Comparison of ENCODE assay signal across 10 cellular contexts in genomic region chr16:56481468-56482112, GRCh38. TPM values are rescaled to one million over a fixed set of nuclear protein-coding genes. Genes with fewer than 3 reads are reported as not detected.
DNase-seq lines count a peak whose midpoint lies in the region; FAIRE-seq and TF ChIP-seq lines count a peak whose summit lies in the region.
"Had no signal": no experiment of that assay in that cellular context is flagged by ENCODE, and none has a peak within 500 bp of the region (broad histone marks: within the 10 kb centered on the region; RNA-seq: fewer than 3 reads in every experiment).

No MANE protein-coding gene starts in this region.

- peaks cover 25% of the 10 kb centered on the region for H3F3A ChIP-seq in smooth muscle cell (ENCODE audit: low read depth)

- CTCF ChIA-PET in MCF 10A (lab: Yijun Ruan, JAX) = no interaction called here

- DNase-seq in MCF 10A (ENCODE audit: unreplicated experiment) (peak; percentile 19), breast epithelium (ENCODE audit: low spot score in 2 of 2) (no peak), bronchial epithelial cell (ENCODE audit: low read depth) (peak; percentile 13), smooth muscle cell (lab: John Stamatoyannopoulos, UW; ENCODE audit: unreplicated experiment) (no peak), NCI-H1417 (lab: John Stamatoyannopoulos, UW) (no peak)
- no peak for DNase-seq in activated CD8-positive, alpha-beta memory T cell treated with anti-CD3 and anti-CD28 coated beads, Interleukin-2, amount 50 U/mL, for 4 hours
- DNase-seq: activated CD4-positive, CD25-positive, alpha-beta regulatory T cell treated with anti-CD3 and anti-CD28 coated beads, Interleukin-2, amount 50 U/mL, for 72 hours; activated naive CD4-positive, alpha-beta T cell treated with anti-CD3 and anti-CD28 coated beads, Interleukin-2, amount 50 U/mL, for 16 hours; NCI-H510A had no signal

- H3K36me3 Mint-ChIP-seq in MCF 10A (ENCODE audit: insufficient read depth, unreplicated experiment) = peaks cover 73% of the 10 kb centered on the region

- no peak overlapping the region for H3K4me3 Mint-ChIP-seq in MCF 10A (ENCODE audit: unreplicated experiment)
- H3K4me3 Mint-ChIP-seq: stimulated activated memory B cell treated with anti-CD40 and anti-IgM and Interleukin-4, amounts not matched to agents 10 μg/mL and 1 μg/mL and 100 μg/mL, for 72 hours had no signal

- H4K20me1 ChIP-seq in smooth muscle cell (ENCODE audit: low read depth) = peaks cover 19% of the 10 kb centered on the region

- no peak for FAIRE-seq in bronchial epithelial cell (lab: Jason Lieb, UNC)

- peaks cover 6% of the 10 kb centered on the region for H3K4me1 Mint-ChIP-seq in MCF 10A (ENCODE audit: insufficient read depth, unreplicated experiment)
- H3K4me1 Mint-ChIP-seq: stimulated activated memory B cell treated with anti-CD40 and anti-IgM and Interleukin-4, amounts not matched to agents 10 μg/mL and 1 μg/mL and 100 μg/mL, for 72 hours had no signal

- TF ChIP-seq CTCF in MCF 10A (IDR thresholded peaks at IDR 0.05; ENCODE audit: unreplicated experiment) (no peak), breast epithelium (IDR thresholded peaks at IDR 0.05) (no peak), bronchial epithelial cell (IDR thresholded peaks at IDR 0.05; ENCODE audit: insufficient read depth, low read length, severe bottlenecking) (no peak), smooth muscle cell (IDR thresholded peaks at IDR 0.05; ENCODE audit: borderline replicate concordance, insufficient read depth, poor library complexity, severe bottlenecking) (no peak)

- no peak overlapping the region for H3K27ac ChIP-seq in breast epithelium
- peak overlapping the region; percentile 42 for H3K27ac ChIP-seq in smooth muscle cell (ENCODE audit: low read depth)

- H3K36me3 ChIP-seq in breast epithelium (no peaks in the 10 kb centered on the region), bronchial epithelial cell (ENCODE audit: control insufficient read depth, insufficient read depth, low read length) (peaks cover 6% of the 10 kb centered on the region), smooth muscle cell (ENCODE audit: low read depth) (peaks cover 6% of the 10 kb centered on the region)

- BruUV-seq in MCF 10A (replicated peaks; lab: Mats Ljungman, UMichigan) = no TSS peak

- POLR2A ChIA-PET in MCF 10A (lab: Yijun Ruan, JAX) = interaction anchor here (1.8 kb wide), 1 partner anchor 11 kb away, joined by 5 read pairs; no protein-coding TSS in a partner anchor

- H3K9me3 ChIP-seq in breast epithelium (no peaks in the 10 kb centered on the region), smooth muscle cell (replicated peaks; ENCODE audit: low read depth) (no peaks in the 10 kb centered on the region)

- H3K79me2 ChIP-seq in smooth muscle cell (ENCODE audit: low read depth) = no peaks in the 10 kb centered on the region

- WGBS in smooth muscle cell (ENCODE audit: low lambda C conversion rate) = 57% methylated on average over 2 of the region's 2 CpGs

- H3K4me3 ChIP-seq in breast epithelium (no peak overlapping the region), bronchial epithelial cell (ENCODE audit: low read depth, low read length) (no peak overlapping the region), smooth muscle cell (no peak overlapping the region)

- H3K9me3 Mint-ChIP-seq in MCF 10A (ENCODE audit: unreplicated experiment) = no peaks in the 10 kb centered on the region
- H3K9me3 Mint-ChIP-seq: stimulated activated memory B cell treated with anti-CD40 and anti-IgM and Interleukin-4, amounts not matched to agents 10 μg/mL and 1 μg/mL and 100 μg/mL, for 72 hours had no signal

- no peaks in the 10 kb centered on the region for H3K4me1 ChIP-seq in breast epithelium
- peaks cover 5% of the 10 kb centered on the region for H3K4me1 ChIP-seq in smooth muscle cell (ENCODE audit: low read depth)

- TF ChIP-seq POLR2A in breast epithelium (IDR thresholded peaks at IDR 0.05) = no peak

- H3K27me3 ChIP-seq in breast epithelium = no peaks in the 10 kb centered on the region
- H3K27me3 ChIP-seq in bronchial epithelial cell (ENCODE audit: control insufficient read depth, insufficient read depth, low read length) = no peaks in the 10 kb centered on the region
- no peaks in the 10 kb centered on the region for H3K27me3 ChIP-seq in smooth muscle cell (ENCODE audit: low read depth)

- intact Hi-C loops in MCF 10A (cut with micrococcal nuclease) = no loop called here
- intact Hi-C loops in breast epithelium (cut with DNase I; ENCODE audit: low total_unique reads) = no loop called here

- H3K27ac Mint-ChIP-seq in MCF 10A (ENCODE audit: low read depth, unreplicated experiment) = no peak overlapping the region
- H3K27ac Mint-ChIP-seq: stimulated activated memory B cell treated with anti-CD40 and anti-IgM and Interleukin-4, amounts not matched to agents 10 μg/mL and 1 μg/mL and 100 μg/mL, for 72 hours had no signal

- H2AFZ ChIP-seq in smooth muscle cell (ENCODE audit: low read depth) = no peak overlapping the region

- H3K4me2 ChIP-seq in smooth muscle cell = peak overlapping the region; percentile 29

- no peak overlapping the region for H3K9ac ChIP-seq in smooth muscle cell (ENCODE audit: low read depth)

- no peaks in the 10 kb centered on the region for H3K27me3 Mint-ChIP-seq in MCF 10A (ENCODE audit: insufficient read depth, unreplicated experiment)
- H3K27me3 Mint-ChIP-seq: stimulated activated memory B cell treated with anti-CD40 and anti-IgM and Interleukin-4, amounts not matched to agents 10 μg/mL and 1 μg/mL and 100 μg/mL, for 72 hours had no signal

RNA-seq across cellular contexts. Expression of gene OGFOD1, which starts 30.2 kb away (rescaled TPM):
- total RNA-seq in MCF 10A (2022) (68.5 and 72.5 TPM in 2 replicates), breast epithelium (10 to 100 TPM; 21.4 to 36.3 (median 25.2) TPM), bronchial epithelial cell (30.0 and 63.5 TPM in 2 replicates), smooth muscle cell (56.7 and 107 TPM in 2 replicates)
- polyA plus RNA-seq in smooth muscle cell = 55.8 and 68.7 TPM in 2 replicates

RNA-seq across cellular contexts. Expression of gene NUDT21, which starts 30.5 kb away (rescaled TPM):
- total RNA-seq in MCF 10A (2022) = 81.7 and 83.4 TPM in 2 replicates
- total RNA-seq in breast epithelium = 10 to 100 TPM; 53.9 to 65.3 (median 54.1) TPM
- total RNA-seq in bronchial epithelial cell = 41.5 and 45.8 TPM in 2 replicates
- total RNA-seq in smooth muscle cell = 101 and 119 TPM in 2 replicates
- polyA plus RNA-seq in smooth muscle cell = 44.4 and 55.5 TPM in 2 replicates

RNA-seq across cellular contexts. Expression of gene BBS2, which starts 38.2 kb away (rescaled TPM):
- total RNA-seq in MCF 10A (2022) (23.9 and 25.8 TPM in 2 replicates), breast epithelium (10 to 100 TPM; 42.6 to 80.5 (median 56.2) TPM), bronchial epithelial cell (31.6 and 46.6 TPM in 2 replicates), smooth muscle cell (33.2 and 43.4 TPM in 2 replicates)
- 20.4 and 32.7 TPM in 2 replicates for polyA plus RNA-seq in smooth muscle cell

RNA-seq across cellular contexts. Expression of gene AMFR, which starts 56.2 kb away (rescaled TPM):
- total RNA-seq in MCF 10A (2022) = 97.2 and 109 TPM in 2 replicates
- 100 to 1,000 TPM; 156 to 205 (median 188) TPM for total RNA-seq in breast epithelium
- 224 and 319 TPM in 2 replicates for total RNA-seq in bronchial epithelial cell
- total RNA-seq in smooth muscle cell = 60.6 and 76.6 TPM in 2 replicates
- 45.2 and 49.1 TPM in 2 replicates for polyA plus RNA-seq in smooth muscle cell

Comparison
In these comparisons a context has a peak if more than half of its experiments do, and no peak if none do; other contexts are left out.
1. DNase-seq: peak in MCF 10A (single experiment) and bronchial epithelial cell (single experiment); none in breast epithelium (0 of 2), smooth muscle cell (single experiment), NCI-H1417 (0 of 3) and activated CD8-positive, alpha-beta memory T cell treated with anti-CD3 and anti-CD28 coated beads, Interleukin-2, amount 50 U/mL, for 4 hours (single experiment).